In the genomic region with DNA sequence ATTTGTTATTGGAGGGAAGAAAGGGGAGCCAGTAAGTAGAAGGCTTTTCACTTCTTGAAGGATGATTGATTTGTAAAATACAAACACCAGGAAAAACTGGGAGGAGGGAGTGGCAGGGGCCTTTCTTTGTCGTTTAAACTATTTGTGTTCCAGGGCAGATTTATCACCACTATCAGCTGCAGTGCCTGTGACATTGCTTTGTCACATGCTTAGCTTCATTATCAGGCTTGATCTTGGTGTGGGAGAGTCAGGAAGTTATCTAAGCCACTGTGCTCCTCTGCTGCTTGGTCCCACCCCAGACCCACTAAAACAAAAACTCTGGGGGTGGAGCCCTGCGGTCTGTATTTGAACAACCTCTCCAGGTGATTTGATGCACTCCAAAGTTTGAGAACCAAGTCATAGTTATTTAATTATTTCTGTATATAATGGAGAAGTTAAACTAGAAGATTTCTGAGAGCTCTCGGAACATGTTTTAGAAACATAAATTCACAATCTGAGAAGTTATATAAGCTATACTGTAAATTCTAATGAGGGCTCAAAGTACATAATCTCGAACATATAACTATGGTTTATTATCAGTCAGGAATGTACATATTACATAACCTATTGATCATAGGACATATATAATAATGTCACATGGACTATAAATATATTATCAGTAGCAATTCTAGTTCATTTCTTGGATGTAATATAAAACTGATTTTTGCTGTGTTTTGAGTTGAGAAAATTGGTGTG, we compare ENCODE assay signal across 9 cellular contexts.
DNase-seq lines count a peak whose midpoint lies in the region; ATAC-seq and TF ChIP-seq lines count a peak whose summit lies in the region.
"Had no signal": no experiment of that assay in that cellular context is flagged by ENCODE, and none has a peak within 500 bp of the region (broad histone marks: within the 10 kb centered on the region; RNA-seq: fewer than 3 reads in every experiment).

No MANE protein-coding gene starts in this region.

- no peak overlapping the region for H3K4me3 ChIP-seq in heart right ventricle
- H3K4me3 ChIP-seq in PC-9: no peak overlapping the region
- no peak overlapping the region for H3K4me3 ChIP-seq in ascending aorta

- peaks cover 0 to 3% (median 0%) of the 10 kb centered on the region in 9 donors for H3K36me3 ChIP-seq in heart right ventricle
- H3K36me3 ChIP-seq in PC-9 (ENCODE audit: low read depth): no peaks in the 10 kb centered on the region
- H3K36me3 ChIP-seq in ascending aorta: no peaks in the 10 kb centered on the region

- H3K4me1 ChIP-seq in heart right ventricle: peaks cover 0 to 57% (median 18%) of the 10 kb centered on the region in 9 donors
- H3K4me1 ChIP-seq in PC-9 (replicated peaks; ENCODE audit: insufficient read depth): no peaks in the 10 kb centered on the region
- H3K4me1 ChIP-seq in ascending aorta: no peaks in the 10 kb centered on the region

- TF ChIP-seq CTCF in heart right ventricle (IDR thresholded peaks at IDR 0.05) (no peak), PC-9 (conservative IDR thresholded peaks at IDR 0.05) (no peak), ascending aorta (IDR thresholded peaks at IDR 0.05) (no peak)

- WGBS in heart right ventricle, 2 donors: 57 to 58% methylated on average over 4 of the region's 4 CpGs

- H3K9me2 ChIP-seq in PC-9 (ENCODE audit: insufficient read depth): no peaks in the 10 kb centered on the region; the same call in 1 of the 2 replicates

- H3K79me2 ChIP-seq in PC-9 (ENCODE audit: low read depth): no peaks in the 10 kb centered on the region

- BruUV-seq in PC-9 (replicated peaks; lab: Mats Ljungman, UMichigan): no TSS peak

- H3K27me3 ChIP-seq in heart right ventricle: no peaks in the 10 kb centered on the region
- no peaks in the 10 kb centered on the region for H3K27me3 ChIP-seq in PC-9 (ENCODE audit: insufficient read depth, low read depth)
- no peaks in the 10 kb centered on the region for H3K27me3 ChIP-seq in ascending aorta

- H3K9me3 ChIP-seq in heart right ventricle (no peaks in the 10 kb centered on the region), PC-9 (ENCODE audit: insufficient read depth, low read depth) (no peaks in the 10 kb centered on the region), ascending aorta (no peaks in the 10 kb centered on the region)

- POLR2A ChIA-PET in PC-9 (lab: Charles Lee; ENCODE audit: unreplicated experiment): interaction anchor here (0.6 kb wide), 1 partner anchor 56 kb away, joined by 3 read pairs; no protein-coding TSS in a partner anchor

- H3K4me2 ChIP-seq in PC-9: no peak overlapping the region

- CTCF ChIA-PET in PC-9 (lab: Charles Lee): no interaction called here

- H3K27ac ChIP-seq in heart right ventricle: peak overlapping the region in 7 of 10 donors; percentile 3 to 72 (median 38)
- H3K27ac ChIP-seq in PC-9: no peak overlapping the region
- no peak overlapping the region for H3K27ac ChIP-seq in ascending aorta
- H3K27ac ChIP-seq: HL-60 had no signal

- H3F3A ChIP-seq in PC-9 (ENCODE audit: insufficient read depth, low read depth): no peaks in the 10 kb centered on the region

- ATAC-seq in HG02884 (IDR thresholded peaks at IDR 0.05; ENCODE audit: unreplicated experiment) (peak; percentile 69), heart right ventricle (peak in 7 of 8 donors; percentile 69 to 85 (median 77))

- H4K20me1 ChIP-seq in PC-9 (ENCODE audit: insufficient read depth): no peaks in the 10 kb centered on the region

- no peak overlapping the region for H2AFZ ChIP-seq in PC-9

- DNase-seq in activated CD4-positive, alpha-beta T cell treated with anti-CD3 and anti-CD28 coated beads for 1 hour: peak; percentile 53
- DNase-seq in heart right ventricle (peak in 1 of 2 donors; percentile 16), PC-9 (no peak), NCI-H345 (lab: John Stamatoyannopoulos, UW) (no peak), ascending aorta (ENCODE audit: low spot score in 2 of 2) (no peak), NCI-H2107 treated with DMSO at 0.1 percent for 48 hours (lab: John Stamatoyannopoulos, UW; ENCODE audit: unreplicated experiment) (no peak)
- DNase-seq in stimulated activated CD8-positive, alpha-beta memory T cell treated with anti-CD3 and anti-CD28 coated beads, Interleukin-15, amount 100 ng/mL, for 4 hours (ENCODE audit: low read depth in 2 of 2): peak; percentile 41 to 63

- intact Hi-C loops in heart right ventricle (cut with DNase I) (loop anchor here in 5 of 10 donors (5.0 to 10.0 kb wide), 3 partner anchors 43 to 88 kb away; a partner anchor contains a TSS), PC-9 (cut with micrococcal nuclease; ENCODE audit: unreplicated experiment) (no loop called here), ascending aorta (cut with DNase I) (no loop called here)

Comparison
In these comparisons a context has a peak if more than half of its experiments do, and no peak if none do; other contexts are left out.
1. DNase-seq: peak in activated CD4-positive, alpha-beta T cell treated with anti-CD3 and anti-CD28 coated beads for 1 hour (single experiment) and stimulated activated CD8-positive, alpha-beta memory T cell treated with anti-CD3 and anti-CD28 coated beads, Interleukin-15, amount 100 ng/mL, for 4 hours (2 of 2); none in PC-9 (0 of 2), NCI-H345 (single experiment), ascending aorta (0 of 2) and NCI-H2107 treated with DMSO at 0.1 percent for 48 hours (single experiment).
2. H3K27ac ChIP-seq: peak in heart right ventricle (7 of 10); none in PC-9 (single experiment) and ascending aorta (0 of 2).